7 cellular contexts compared by ENCODE assay signal in genomic region chr12:121328620-121329019, GRCh38.
"Had no signal": no experiment of that assay in that cellular context is flagged by ENCODE, and none has a peak within 500 bp of the region (broad histone marks: within the 10 kb centered on the region; RNA-seq: fewer than 3 reads in every experiment).

No MANE protein-coding gene starts in this region.

- H3K4me2 ChIP-seq: GM23338 had no signal

- DNase-seq: H9, HCEC 1CT, KG1 had no signal

- H2AFZ ChIP-seq: GM23338 had no signal

- ATAC-seq: GM23338 had no signal

- FAIRE-seq: H1, H54, HTR-8/SVneo had no signal

- H3K4me3 ChIP-seq: GM23338 had no signal
